Comparison of ENCODE assay signal across 9 cellular contexts in genomic region chr12:77685112-77685511, GRCh38.
A peak's percentile ranks its signal among the peaks of the same experiment; 100 is the strongest.
DNase-seq lines count a peak whose midpoint lies in the region; TF ChIP-seq lines count a peak whose summit lies in the region.
"Had no signal": no experiment of that assay in that cellular context is flagged by ENCODE, and none has a peak within 500 bp of the region (broad histone marks: within the 10 kb centered on the region; RNA-seq: fewer than 3 reads in every experiment).

No MANE protein-coding gene starts in this region.

- no peak overlapping the region for H2AK5ac ChIP-seq in mesendoderm (ENCODE audit: low read length)

- TF ChIP-seq CTCF in GM12873 (IDR thresholded peaks at IDR 0.05; ENCODE audit: insufficient read depth, low read depth, low read length, missing control alignments) (peak; percentile 63), MM.1S (IDR thresholded peaks at IDR 0.05; ENCODE audit: low read length) (peak; percentile 62), endothelial cell (IDR thresholded peaks at IDR 0.05; ENCODE audit: unreplicated experiment) (peak; percentile 57)

- no peak overlapping the region for H4K8ac ChIP-seq in mesendoderm (ENCODE audit: low read depth, low read length)

- no peaks in the 10 kb centered on the region for H3K9me2 ChIP-seq in MM.1S (replicated peaks; ENCODE audit: insufficient read depth, low read length)

- no peaks in the 10 kb centered on the region for H3K79me1 ChIP-seq in mesendoderm (ENCODE audit: low read length)

- no peak overlapping the region for H3K4ac ChIP-seq in mesendoderm (ENCODE audit: low read depth, low read length)

- no CpG with 5 or more reads among the region's 6 CpGs for WGBS in mesendoderm (ENCODE audit: extremely low coverage, insufficient coverage, low lambda C conversion rate)

- peaks cover 2% of the 10 kb centered on the region for H3K4me1 Mint-ChIP-seq in endothelial cell (ENCODE audit: unreplicated experiment)
- H3K4me1 Mint-ChIP-seq: central memory CD8-positive, alpha-beta T cell had no signal

- H3K4me1 ChIP-seq in MM.1S (ENCODE audit: low read length) (no peaks in the 10 kb centered on the region), mesendoderm (ENCODE audit: control insufficient read depth, low read depth, low read length) (no peaks in the 10 kb centered on the region)

- no peak overlapping the region for H3K18ac ChIP-seq in mesendoderm (ENCODE audit: low read length)

- no peak overlapping the region for H3K23ac ChIP-seq in mesendoderm (ENCODE audit: low read length)

- peaks cover 2% of the 10 kb centered on the region for H3K27me3 Mint-ChIP-seq in endothelial cell (ENCODE audit: unreplicated experiment)
- H3K27me3 Mint-ChIP-seq: central memory CD8-positive, alpha-beta T cell had no signal

- no peak overlapping the region for H2BK15ac ChIP-seq in mesendoderm (replicated peaks; ENCODE audit: low read depth)

- H3K4me3 ChIP-seq in H7 (ENCODE audit: insufficient read depth, low read depth, low read length) (no peak overlapping the region), MM.1S (ENCODE audit: low read length) (no peak overlapping the region), mesendoderm (ENCODE audit: low read length) (no peak overlapping the region)

- no peaks in the 10 kb centered on the region for H3K36me3 Mint-ChIP-seq in endothelial cell (ENCODE audit: low read depth, unreplicated experiment)

- no peaks in the 10 kb centered on the region for H3F3A ChIP-seq in MM.1S (ENCODE audit: insufficient read depth, low read length)

- H3K36me3 ChIP-seq in H7 (replicated peaks; ENCODE audit: control insufficient read depth, insufficient read depth, low read length), result no peaks in the 10 kb centered on the region
- H3K36me3 ChIP-seq in MM.1S (replicated peaks; ENCODE audit: insufficient read depth, low read length), result no peaks in the 10 kb centered on the region
- no peaks in the 10 kb centered on the region for H3K36me3 ChIP-seq in mesendoderm (ENCODE audit: control insufficient read depth, insufficient read depth, low read length)

- no peak overlapping the region for H3K27ac ChIP-seq in MM.1S (ENCODE audit: low read length)
- H3K27ac ChIP-seq in mesendoderm (ENCODE audit: low read depth, low read length), result no peak overlapping the region

- H3K27me3 ChIP-seq in H7 (ENCODE audit: control insufficient read depth, insufficient read depth, low read length) (no peaks in the 10 kb centered on the region), MM.1S (replicated peaks; ENCODE audit: insufficient read depth, low read length) (no peaks in the 10 kb centered on the region), mesendoderm (ENCODE audit: insufficient read depth, low read length, poor library complexity) (no peaks in the 10 kb centered on the region)

- H2BK120ac ChIP-seq in mesendoderm (ENCODE audit: low read depth, low read length), result no peak overlapping the region

- no peaks in the 10 kb centered on the region for H4K20me1 ChIP-seq in MM.1S (ENCODE audit: insufficient read depth, low read length)

- H3K9ac ChIP-seq in MM.1S (ENCODE audit: low read length), result no peak overlapping the region
- no peak overlapping the region for H3K9ac ChIP-seq in mesendoderm (ENCODE audit: low read length)

- H3K4me2 ChIP-seq in MM.1S (ENCODE audit: low read depth, low read length), result no peak overlapping the region
- no peak overlapping the region for H3K4me2 ChIP-seq in mesendoderm (ENCODE audit: low read length)

- no peak overlapping the region for H2AFZ ChIP-seq in MM.1S (ENCODE audit: low read length)

- H3K27ac Mint-ChIP-seq in endothelial cell (ENCODE audit: unreplicated experiment), result no peak overlapping the region

- DNase-seq in H7, result peak; percentile 16
- DNase-seq in MM.1S, result peak; percentile 72
- DNase-seq in RKO (ENCODE audit: low spot score), result peak; percentile 80
- DNase-seq in endothelial cell (ENCODE audit: low spot score), result peak; percentile 62
- peak; percentile 71 for DNase-seq in mesendoderm
- no peak for DNase-seq in activated CD8-positive, alpha-beta memory T cell treated with anti-CD3 and anti-CD28 coated beads for 24 hours
- no peak for DNase-seq in stimulated activated CD4-positive, alpha-beta T cell treated with anti-CD3 and anti-CD28 coated beads, Interleukin-4, amount 100 ng/mL, for 1 hour

- no peak overlapping the region for H2BK5ac ChIP-seq in mesendoderm (ENCODE audit: low read length)

- H3K9me3 ChIP-seq in MM.1S (replicated peaks; ENCODE audit: insufficient read depth, low read length), result no peaks in the 10 kb centered on the region

- no peak overlapping the region for H3K4me3 Mint-ChIP-seq in endothelial cell (ENCODE audit: unreplicated experiment)
- H3K4me3 Mint-ChIP-seq: central memory CD8-positive, alpha-beta T cell had no signal

- H4K5ac ChIP-seq in mesendoderm (ENCODE audit: low read length), result no peak overlapping the region

- H3K56ac ChIP-seq in mesendoderm (ENCODE audit: low read length), result no peak overlapping the region

- H3K79me2 ChIP-seq in MM.1S (ENCODE audit: low read length), result no peaks in the 10 kb centered on the region
- no peaks in the 10 kb centered on the region for H3K79me2 ChIP-seq in mesendoderm (ENCODE audit: control insufficient read depth, insufficient read depth, low read length)

- H3K9me3 Mint-ChIP-seq in endothelial cell (ENCODE audit: unreplicated experiment), result no peaks in the 10 kb centered on the region

Comparison
In these comparisons a context has a peak if more than half of its experiments do, and no peak if none do; other contexts are left out.
1. DNase-seq: peak in H7 (single experiment), MM.1S (single experiment), RKO (single experiment), endothelial cell (single experiment) and mesendoderm (single experiment); none in activated CD8-positive, alpha-beta memory T cell treated with anti-CD3 and anti-CD28 coated beads for 24 hours (single experiment) and stimulated activated CD4-positive, alpha-beta T cell treated with anti-CD3 and anti-CD28 coated beads, Interleukin-4, amount 100 ng/mL, for 1 hour (single experiment).
2. Peak in every context shown above with its lines, with median percentiles within 50 percentile points of each other: CTCF ChIP-seq.